24 cellular contexts compared by ENCODE assay signal in the genomic region with DNA sequence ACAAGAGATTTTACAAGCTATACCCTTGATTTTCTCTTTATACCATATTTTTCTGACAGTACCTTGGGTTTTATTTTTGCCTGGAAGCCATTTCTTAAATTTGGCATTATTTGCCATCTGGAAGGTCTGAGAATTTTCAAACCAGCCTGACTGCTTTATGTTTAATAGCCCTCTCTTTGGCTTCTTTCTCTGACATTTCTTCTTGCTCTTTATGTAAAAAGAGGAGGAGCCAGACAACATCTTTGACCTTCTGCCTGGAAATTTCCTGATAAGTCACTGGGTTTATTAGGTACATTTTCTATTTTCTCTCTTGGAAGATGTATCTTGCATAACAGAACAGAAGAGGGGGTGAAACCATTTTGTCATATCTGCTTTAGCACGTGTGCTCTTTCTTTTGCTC.
"Had no signal": no experiment of that assay in that cellular context is flagged by ENCODE, and none has a peak within 500 bp of the region (broad histone marks: within the 10 kb centered on the region; RNA-seq: fewer than 3 reads in every experiment).

No MANE protein-coding gene starts in this region.

- H3K4me3 Mint-ChIP-seq: naive thymus-derived CD8-positive, alpha-beta T cell; stimulated activated naive B cell treated with anti-CD40 and anti-IgM and Interleukin-4, amounts not matched to agents 10 μg/mL and 1 μg/mL and 100 μg/mL, for 72 hours; stimulated activated naive CD8-positive, alpha-beta T cell treated with anti-CD3 and anti-CD28 coated beads, Interleukin-15, Interleukin-2, amounts not matched to agents 100 ng/mL and 50 ng/mL, for 24 hours had no signal

- H3K79me2 ChIP-seq: parathyroid adenoma had no signal

- H3K36me3 ChIP-seq: esophagus muscularis mucosa, heart right ventricle, left lung, neutrophil, sigmoid colon, thoracic aorta, upper lobe of left lung had no signal

- H3K9me3 Mint-ChIP-seq: naive thymus-derived CD8-positive, alpha-beta T cell; stimulated activated naive CD8-positive, alpha-beta T cell treated with anti-CD3 and anti-CD28 coated beads, Interleukin-15, Interleukin-2, amounts not matched to agents 100 ng/mL and 50 ng/mL, for 24 hours had no signal

- H3K27ac ChIP-seq: coronary artery, esophagus muscularis mucosa, heart right ventricle, left lung, neutrophil, parathyroid adenoma, psoas muscle, sigmoid colon, thoracic aorta, tibial nerve, upper lobe of left lung had no signal

- ATAC-seq: heart right ventricle; left cardiac atrium; left lung; naive thymus-derived CD8-positive, alpha-beta T cell; psoas muscle; right cardiac atrium had no signal

- H2AFZ ChIP-seq: parathyroid adenoma had no signal

- H3K27ac Mint-ChIP-seq: stimulated activated naive B cell treated with anti-CD40 and anti-IgM and Interleukin-4, amounts not matched to agents 10 μg/mL and 1 μg/mL and 100 μg/mL, for 72 hours had no signal

- H3K27me3 Mint-ChIP-seq: stimulated activated naive CD8-positive, alpha-beta T cell treated with anti-CD3 and anti-CD28 coated beads, Interleukin-15, Interleukin-2, amounts not matched to agents 100 ng/mL and 50 ng/mL, for 24 hours had no signal

- H3K4me3 ChIP-seq: coronary artery, esophagus muscularis mucosa, heart right ventricle, left lung, psoas muscle, sigmoid colon, thoracic aorta, tibial nerve, upper lobe of left lung had no signal

- H3K9me3 ChIP-seq: esophagus muscularis mucosa, neutrophil, psoas muscle, sigmoid colon, thoracic aorta, upper lobe of left lung had no signal

- H3K4me1 ChIP-seq: esophagus muscularis mucosa, left lung, parathyroid adenoma, tibial nerve, upper lobe of left lung had no signal

- DNase-seq: dermis blood vessel endothelial cell; effector memory CD4-positive, alpha-beta T cell; foreskin melanocyte; glutamatergic neuron; heart right ventricle; hippocampal formation; left cardiac atrium; left lung; mesendoderm; midbrain; naive thymus-derived CD8-positive, alpha-beta T cell; psoas muscle; right cardiac atrium; sigmoid colon; stimulated activated CD4-positive, alpha-beta T cell treated with anti-CD3 and anti-CD28 coated beads, Interleukin-4, amount 100 ng/mL, for 4 hours; stimulated activated naive B cell treated with anti-CD40 and anti-IgM and Interleukin-4, amounts not matched to agents 10 μg/mL and 1 μg/mL and 100 μg/mL, for 72 hours; upper lobe of left lung had no signal

- H3K9ac ChIP-seq: parathyroid adenoma had no signal
